27 cellular contexts compared by ENCODE assay signal in genomic region chr2:18268400-18268799, GRCh38.
DNase-seq lines count a peak whose midpoint lies in the region; ATAC-seq and TF ChIP-seq lines count a peak whose summit lies in the region.
"Had no signal": no experiment of that assay in that cellular context is flagged by ENCODE, and none has a peak within 500 bp of the region (broad histone marks: within the 10 kb centered on the region; RNA-seq: fewer than 3 reads in every experiment).

No MANE protein-coding gene starts in this region.

- no peaks in the 10 kb centered on the region for H4K20me1 ChIP-seq in mammary epithelial cell (ENCODE audit: insufficient read depth, low read length)
- H4K20me1 ChIP-seq: BLaER1 treated with 17β-estradiol and CSF1 and Interleukin-3, amounts not matched to agents 10 nM and 100 nM had no signal

- H3K4me3 ChIP-seq in mammary epithelial cell (replicated peaks in 1 of 3; ENCODE audit: insufficient read depth in 1 of 3, low read depth in 2 of 3, low read length in 3 of 3) = no peak overlapping the region
- H3K4me3 ChIP-seq in ascending aorta = no peak overlapping the region
- H3K4me3 ChIP-seq: BLaER1 treated with 17β-estradiol and CSF1 and Interleukin-3, amounts not matched to agents 10 nM and 100 nM; K562; right atrium auricular region; testis had no signal

- dilution Hi-C loops in mammary epithelial cell (cut with HindIII; ENCODE audit: low sequenced_read_pairs) = no loop called here

- H3K79me2 ChIP-seq in mammary epithelial cell (ENCODE audit: insufficient read depth, low read length) = no peaks in the 10 kb centered on the region

- no peak overlapping the region for H3K4me2 ChIP-seq in mammary epithelial cell (ENCODE audit: insufficient read depth, low read depth, low read length)
- H3K4me2 ChIP-seq: BLaER1 treated with 17β-estradiol and CSF1 and Interleukin-3, amounts not matched to agents 10 nM and 100 nM had no signal

- H3K9me3 ChIP-seq in mammary epithelial cell (replicated peaks; ENCODE audit: insufficient read depth, low read length) = no peaks in the 10 kb centered on the region
- no peaks in the 10 kb centered on the region for H3K9me3 ChIP-seq in ascending aorta
- H3K9me3 ChIP-seq: Caco-2, right atrium auricular region, testis had no signal

- in situ Hi-C loops in mammary epithelial cell (cut with MboI; ENCODE audit: low sequenced_read_pairs in 2 of 2) = no loop called here

- H3K9ac ChIP-seq in mammary epithelial cell (ENCODE audit: insufficient read depth, low read length) = no peak overlapping the region
- H3K9ac ChIP-seq: BLaER1 treated with 17β-estradiol and CSF1 and Interleukin-3, amounts not matched to agents 10 nM and 100 nM had no signal

- H2AFZ ChIP-seq in mammary epithelial cell (ENCODE audit: low read depth, low read length) = no peak overlapping the region

- H3K27me3 ChIP-seq in mammary epithelial cell (ENCODE audit: insufficient read depth, low read length) = no peaks in the 10 kb centered on the region
- H3K27me3 ChIP-seq in ascending aorta = no peaks in the 10 kb centered on the region
- H3K27me3 ChIP-seq: BLaER1 treated with 17β-estradiol and CSF1 and Interleukin-3, amounts not matched to agents 10 nM and 100 nM; right atrium auricular region; testis had no signal

- H3K36me3 ChIP-seq in mammary epithelial cell (ENCODE audit: insufficient read depth, low read length) (no peaks in the 10 kb centered on the region), ascending aorta (no peaks in the 10 kb centered on the region)
- H3K36me3 ChIP-seq: BLaER1 treated with 17β-estradiol and CSF1 and Interleukin-3, amounts not matched to agents 10 nM and 100 nM; right atrium auricular region had no signal

- TF ChIP-seq CTCF in mammary epithelial cell (conservative IDR thresholded peaks at IDR 0.05 in 1 of 2, IDR thresholded peaks at IDR 0.05 in 1 of 2; ENCODE audit: extremely low read depth in 1 of 2, insufficient read depth in 1 of 2, low read depth in 1 of 2, low read length in 2 of 2) (no peak), ascending aorta (IDR thresholded peaks at IDR 0.05) (no peak)

- no TSS peak for BruUV-seq in mammary epithelial cell (replicated peaks; lab: Mats Ljungman, UMichigan)

- DNase-seq in ELR (ENCODE audit: low read depth) = peak; percentile 7
- DNase-seq in NCI-H524 (lab: John Stamatoyannopoulos, UW) = peak; percentile 29 to 89
- DNase-seq in mammary epithelial cell = peak; percentile 23
- DNase-seq in kidney tubule cell (ENCODE audit: low spot score) = peak; percentile 37
- no peak for DNase-seq in ascending aorta (ENCODE audit: low spot score in 2 of 2)
- no peak for DNase-seq in NOMO-1 treated with dmso at 0.1 percent for 144 hours (lab: John Stamatoyannopoulos, UW; ENCODE audit: unreplicated experiment)
- DNase-seq: activated CD4-positive, alpha-beta T cell treated with anti-CD3 and anti-CD28 coated beads, Interleukin-2, amount 50 U/mL, for 1 hour; activated naive CD4-positive, alpha-beta T cell treated with anti-CD3 and anti-CD28 coated beads, Interleukin-2, amount 10 ng/mL, durations not matched to agents 7 days and 5 days; Caco-2; cerebellar nuclear complex; hypothalamus; left ventricle myocardium superior; midbrain; naive thymus-derived CD8-positive, alpha-beta T cell; NCI-H1694 treated with DMSO at 0.1 percent for 48 hours; SHP77 treated with DMSO at 0.1 percent for 48 hours; stimulated activated CD4-positive, alpha-beta T cell treated with anti-CD3 and anti-CD28 coated beads, Interleukin-12 subunit alpha, Interleukin-12 subunit beta, amount 100 ng/mL, for 4 hours; stimulated activated CD4-positive, alpha-beta T cell treated with anti-CD3 and anti-CD28 coated beads, Interleukin-4, amount 100 ng/mL, for 24 hours; stimulated activated naive CD4-positive, alpha-beta T cell; T-helper 9 cell; testis had no signal

- no peaks in the 10 kb centered on the region for H3K4me1 ChIP-seq in mammary epithelial cell (ENCODE audit: insufficient read depth, low read length)
- H3K4me1 ChIP-seq in ascending aorta = peaks cover 0 to 10% of the 10 kb centered on the region in 2 donors
- H3K4me1 ChIP-seq: Caco-2, right atrium auricular region, testis had no signal

- CTCF ChIA-PET in mammary epithelial cell (lab: Charles Lee; ENCODE audit: low non-redundant PET) = no interaction called here

- WGBS in mammary epithelial cell (ENCODE audit: low coverage, missing lambda C conversion rate) = 84% methylated on average over 3 of the region's 3 CpGs

- intact Hi-C loops in mammary epithelial cell (cut with micrococcal nuclease) = no loop called here
- intact Hi-C loops in ascending aorta (cut with DNase I) = no loop called here

- ATAC-seq in HG02981 (IDR thresholded peaks at IDR 0.05; ENCODE audit: unreplicated experiment) (no peak), GM18907 (IDR thresholded peaks at IDR 0.05; ENCODE audit: unreplicated experiment) (no peak)
- ATAC-seq: K562; left ventricle myocardium superior; naive thymus-derived CD8-positive, alpha-beta T cell had no signal

- H3K27ac ChIP-seq in mammary epithelial cell (ENCODE audit: insufficient read depth, low read depth, low read length) (no peak overlapping the region), ascending aorta (no peak overlapping the region)
- H3K27ac ChIP-seq: BLaER1 treated with 17β-estradiol and CSF1 and Interleukin-3, amounts not matched to agents 10 nM and 100 nM; epithelial cell of prostate; right atrium auricular region; testis had no signal

Comparison
In these comparisons a context has a peak if more than half of its experiments do, and no peak if none do; other contexts are left out.
1. DNase-seq: peak in ELR (single experiment), NCI-H524 (2 of 2), mammary epithelial cell (single experiment) and kidney tubule cell (single experiment); none in ascending aorta (0 of 2) and NOMO-1 treated with dmso at 0.1 percent for 144 hours (single experiment).